Comparison of ENCODE assay signal across 20 cellular contexts in the genomic region with DNA sequence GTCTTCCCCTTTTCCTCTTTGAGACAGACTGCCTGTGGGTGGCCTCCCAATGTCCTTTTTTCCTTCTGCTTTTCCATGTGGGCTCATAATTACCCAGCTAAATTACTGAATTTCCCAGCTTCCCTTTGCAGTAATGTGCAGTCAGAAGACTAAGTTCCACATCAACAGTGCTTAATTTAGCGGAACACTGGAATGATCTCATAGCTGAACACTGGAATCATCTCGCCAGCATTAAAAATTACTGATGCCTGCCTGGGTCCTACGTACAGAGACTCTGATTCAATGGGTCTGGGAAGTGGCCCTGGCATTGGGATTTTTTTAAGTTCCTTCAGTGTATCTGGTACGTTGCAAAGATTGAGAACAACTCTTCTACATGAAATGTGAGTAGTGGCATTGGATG.
DNase-seq lines count a peak whose midpoint lies in the region; ATAC-seq and TF ChIP-seq lines count a peak whose summit lies in the region.
"Had no signal": no experiment of that assay in that cellular context is flagged by ENCODE, and none has a peak within 500 bp of the region (broad histone marks: within the 10 kb centered on the region; RNA-seq: fewer than 3 reads in every experiment).

No MANE protein-coding gene starts in this region.

- H3K36me3 Mint-ChIP-seq in GM23338 (ENCODE audit: low read depth) = no peaks in the 10 kb centered on the region; the same call in 2 of the 3 replicates

- H3K36me3 ChIP-seq in GM23338 (ENCODE audit: insufficient read depth) (no peaks in the 10 kb centered on the region), ovary (no peaks in the 10 kb centered on the region)
- H3K36me3 ChIP-seq: BE2C had no signal

- WGBS in ovary, 3 donors = 63 to 77% (median 75%) methylated on average over 4 of the region's 4 CpGs

- no peak overlapping the region for H3K4me3 ChIP-seq in GM23338
- H3K4me3 ChIP-seq in epithelial cell of proximal tubule (ENCODE audit: low read depth, low read length) = peak overlapping the region; percentile 49
- H3K4me3 ChIP-seq in ovary = no peak overlapping the region

- H3F3A ChIP-seq in GM23338 (replicated peaks; ENCODE audit: low read depth) = no peaks in the 10 kb centered on the region

- H3K79me2 ChIP-seq in GM23338 (replicated peaks; ENCODE audit: insufficient read depth) = no peaks in the 10 kb centered on the region

- no peak for ATAC-seq in GM23338
- ATAC-seq in GM21423 (IDR thresholded peaks at IDR 0.05; ENCODE audit: unreplicated experiment) = no peak
- ATAC-seq: Panc1, SK-N-SH treated with all-trans-retinoic acid at 6 μM for 48 hours had no signal

- TF ChIP-seq CTCF in GM23338 (conservative IDR thresholded peaks at IDR 0.05; ENCODE audit: low read depth in 2 of 2) (no peak), epithelial cell of proximal tubule (conservative IDR thresholded peaks at IDR 0.05; ENCODE audit: low read depth, low read length) (no peak), ovary (IDR thresholded peaks at IDR 0.05) (no peak)

- H3K9me3 ChIP-seq in ovary = no peaks in the 10 kb centered on the region
- H3K9me3 ChIP-seq: BE2C had no signal

- peak overlapping the region; percentile 47; the same call in 1 of the 2 replicates for H3K27ac Mint-ChIP-seq in GM23338
- H3K27ac Mint-ChIP-seq: CD4-positive, alpha-beta T cell had no signal

- H3K4me1 Mint-ChIP-seq in GM23338 = no peaks in the 10 kb centered on the region

- TF ChIP-seq POLR2A in ovary (IDR thresholded peaks at IDR 0.05) = no peak

- H4K20me1 ChIP-seq in GM23338 (replicated peaks; ENCODE audit: insufficient read depth) = no peaks in the 10 kb centered on the region

- no peaks in the 10 kb centered on the region for H3K27me3 ChIP-seq in GM23338 (ENCODE audit: insufficient read depth)
- no peaks in the 10 kb centered on the region for H3K27me3 ChIP-seq in ovary
- H3K27me3 ChIP-seq: BE2C had no signal

- no peaks in the 10 kb centered on the region for H3K4me1 ChIP-seq in GM23338 (ENCODE audit: insufficient read depth)
- no peaks in the 10 kb centered on the region for H3K4me1 ChIP-seq in ovary (ENCODE audit: insufficient read depth)
- H3K4me1 ChIP-seq: BE2C had no signal

- TF ChIP-seq EP300 in ovary (IDR thresholded peaks at IDR 0.05) = no peak

- DNase-seq in GM23338 (ENCODE audit: low spot score) (no peak), NCI-H1694 treated with DMSO at 0.1 percent for 48 hours (lab: John Stamatoyannopoulos, UW) (peak; percentile 69), epithelial cell of proximal tubule (ENCODE audit: low read depth) (peak; percentile 90), renal cortical epithelial cell (ENCODE audit: low read depth) (peak; percentile 95), ovary (no peak)
- no peak for DNase-seq in activated naive CD4-positive, alpha-beta T cell (lab: John Stamatoyannopoulos, UW)
- DNase-seq: BE2C; Calu3; CD4-positive, alpha-beta T cell; HCEC 1CT; KBM-7; MV-4-11; NCI-H2029; NCI-H226; NCI-H526 treated with DMSO at 0.1 percent for 48 hours; Right ventricle myocardium superior; T-helper 1 cell had no signal

- H3K9me3 Mint-ChIP-seq in GM23338 = peaks cover 3% of the 10 kb centered on the region; the same call in 2 of the 3 replicates

- H3K27me3 Mint-ChIP-seq in GM23338 (ENCODE audit: insufficient read depth, low read depth, poor library complexity) = peaks cover 2% of the 10 kb centered on the region
- H3K27me3 Mint-ChIP-seq: CD4-positive, alpha-beta T cell had no signal

- intact Hi-C loops in ovary (cut with DNase I) = no loop called here

- no peak overlapping the region for H3K4me2 ChIP-seq in GM23338

- no peak overlapping the region for H3K4me3 Mint-ChIP-seq in GM23338
- H3K4me3 Mint-ChIP-seq: CD4-positive, alpha-beta T cell had no signal

- no peaks in the 10 kb centered on the region for H3K9me2 ChIP-seq in GM23338 (ENCODE audit: insufficient read depth)

- H2AFZ ChIP-seq in GM23338 = no peak overlapping the region

- H3K27ac ChIP-seq in GM23338 (ENCODE audit: low read depth) (no peak overlapping the region), ovary (no peak overlapping the region)

TF ChIP-seq in GM23338, 12 proteins besides CTCF, POLR2A, EP300 and RAD21:
- TF ChIP-seq REST (IDR thresholded peaks at IDR 0.05; ENCODE audit: unreplicated experiment) (no peak), EZH2phosphoT487 (IDR thresholded peaks at IDR 0.05; ENCODE audit: unreplicated experiment) (no peak), JUNB (IDR thresholded peaks at IDR 0.05; ENCODE audit: unreplicated experiment) (no peak), POLR2AphosphoS5 (IDR thresholded peaks at IDR 0.05; ENCODE audit: low read depth) (no peak), CREB1 (CRISPR knock-in tag; IDR thresholded peaks at IDR 0.05; ENCODE audit: low read depth) (no peak), EZH2 (IDR thresholded peaks at IDR 0.05; ENCODE audit: low read depth, unreplicated experiment) (no peak), ZNF114 (CRISPR knock-in tag; IDR thresholded peaks at IDR 0.05) (no peak), ZNF331 (CRISPR knock-in tag; IDR thresholded peaks at IDR 0.05; ENCODE audit: low read depth) (no peak), NANOG (IDR thresholded peaks at IDR 0.05; ENCODE audit: borderline replicate concordance) (no peak)
- TF ChIP-seq, protein P1, sequence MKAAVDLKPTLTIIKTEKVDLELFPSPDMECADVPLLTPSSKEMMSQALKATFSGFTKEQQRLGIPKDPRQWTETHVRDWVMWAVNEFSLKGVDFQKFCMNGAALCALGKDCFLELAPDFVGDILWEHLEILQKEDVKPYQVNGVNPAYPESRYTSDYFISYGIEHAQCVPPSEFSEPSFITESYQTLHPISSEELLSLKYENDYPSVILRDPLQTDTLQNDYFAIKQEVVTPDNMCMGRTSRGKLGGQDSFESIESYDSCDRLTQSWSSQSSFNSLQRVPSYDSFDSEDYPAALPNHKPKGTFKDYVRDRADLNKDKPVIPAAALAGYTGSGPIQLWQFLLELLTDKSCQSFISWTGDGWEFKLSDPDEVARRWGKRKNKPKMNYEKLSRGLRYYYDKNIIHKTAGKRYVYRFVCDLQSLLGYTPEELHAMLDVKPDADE (IDR thresholded peaks at IDR 0.05) = no peak

Comparison
In these comparisons a context has a peak if more than half of its experiments do, and no peak if none do; other contexts are left out.
1. DNase-seq: peak in NCI-H1694 treated with DMSO at 0.1 percent for 48 hours (single experiment), epithelial cell of proximal tubule (single experiment) and renal cortical epithelial cell (single experiment); none in GM23338 (single experiment), activated naive CD4-positive, alpha-beta T cell (0 of 4) and ovary (0 of 5).